9 cellular contexts compared by ENCODE assay signal in the genomic region with DNA sequence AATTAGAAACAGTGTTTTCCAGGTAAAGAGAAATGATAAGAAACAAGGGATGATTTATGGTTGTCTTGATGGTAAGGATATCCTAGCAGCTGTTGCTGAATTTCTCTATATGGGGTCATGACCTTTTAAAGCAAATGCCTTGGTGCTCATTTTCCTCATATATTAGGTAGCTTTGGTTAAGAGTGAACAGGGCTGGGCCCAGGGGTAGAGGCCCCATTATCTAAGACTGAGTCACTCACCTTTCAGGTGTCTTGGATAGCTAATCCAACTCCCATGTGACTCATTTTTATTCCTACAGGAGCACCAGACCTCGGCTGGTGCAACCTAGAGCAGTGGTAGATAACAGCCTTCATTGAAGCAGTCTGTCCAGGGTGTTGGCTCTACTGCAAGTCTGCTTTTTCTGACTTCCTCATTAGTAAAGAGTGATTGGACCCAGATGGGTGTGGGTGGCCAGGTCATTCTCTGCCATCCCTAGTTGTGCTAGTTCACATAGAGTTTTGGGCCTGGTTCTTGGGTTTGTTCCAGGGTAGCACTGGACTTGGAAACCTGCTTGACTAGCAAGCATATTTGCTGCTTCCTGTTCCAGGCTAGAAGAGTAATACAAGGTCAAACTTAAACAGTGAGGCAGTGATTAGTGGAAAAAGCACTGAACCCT. TPM values are rescaled to one million over a fixed set of nuclear protein-coding genes. Genes with fewer than 3 reads are reported as not detected.
A peak's percentile ranks its signal among the peaks of the same experiment; 100 is the strongest.
DNase-seq lines count a peak whose midpoint lies in the region; ATAC-seq, FAIRE-seq and TF ChIP-seq lines count a peak whose summit lies in the region.
"Had no signal": no experiment of that assay in that cellular context is flagged by ENCODE, and none has a peak within 500 bp of the region (broad histone marks: within the 10 kb centered on the region; RNA-seq: fewer than 3 reads in every experiment).

No MANE protein-coding gene starts in this region.

- ATAC-seq in thoracic aorta (ENCODE audit: insufficient number of reproducible peaks, low FRiP score, low read depth): no peak
- no peak for ATAC-seq in HG03039 (IDR thresholded peaks at IDR 0.05; ENCODE audit: unreplicated experiment)

- TF ChIP-seq CTCF in BE2C (IDR thresholded peaks at IDR 0.05; ENCODE audit: low read depth, low read length) (no peak), thoracic aorta (IDR thresholded peaks at IDR 0.05) (no peak)

- no peak for FAIRE-seq in frontal cortex (lab: Jason Lieb, UNC)

- H3K36me3 ChIP-seq in BE2C: peaks cover 13% of the 10 kb centered on the region
- peaks cover 51% of the 10 kb centered on the region for H3K36me3 ChIP-seq in thoracic aorta

- no peaks in the 10 kb centered on the region for H3K27me3 ChIP-seq in BE2C
- H3K27me3 ChIP-seq in layer of hippocampus (ENCODE audit: control insufficient read depth, insufficient read depth, low read length): no peaks in the 10 kb centered on the region
- H3K27me3 ChIP-seq in thoracic aorta (replicated peaks; ENCODE audit: insufficient read depth): no peaks in the 10 kb centered on the region

- no peaks in the 10 kb centered on the region for H3K9me3 ChIP-seq in BE2C
- no peaks in the 10 kb centered on the region for H3K9me3 ChIP-seq in thoracic aorta

- no peaks in the 10 kb centered on the region for H3K4me1 ChIP-seq in BE2C
- peaks cover 28 to 43% of the 10 kb centered on the region in 2 donors for H3K4me1 ChIP-seq in thoracic aorta (ENCODE audit: control insufficient read depth in 1 of 2, low read depth in 2 of 2)

- TF ChIP-seq EP300 in Ishikawa (IDR thresholded peaks at IDR 0.05; ENCODE audit: borderline replicate concordance): no peak; the same call in 1 of the 2 replicates

- DNase-seq in BE2C (peak; percentile 8), thoracic aorta (ENCODE audit: low spot score) (no peak), frontal cortex (ENCODE audit: low spot score in 2 of 2) (no peak)
- DNase-seq in activated effector memory CD4-positive, alpha-beta T cell treated with anti-CD3 and anti-CD28 coated beads, Interleukin-2, amount 50 U/mL, for 16 hours: no peak

- H3K4me3 ChIP-seq in BE2C (ENCODE audit: low read depth, low read length) (no peak overlapping the region), thoracic aorta (no peak overlapping the region)

- peak overlapping the region; percentile 7 for H3K27ac ChIP-seq in angular gyrus (ENCODE audit: low read depth, low read length)
- H3K27ac ChIP-seq in layer of hippocampus (ENCODE audit: low read depth, low read length): peak overlapping the region; percentile 13
- peak overlapping the region; percentile 38 to 42 for H3K27ac ChIP-seq in thoracic aorta

- TF ChIP-seq RAD21 in Ishikawa (IDR thresholded peaks at IDR 0.05; ENCODE audit: low read depth): no peak; the same call in 1 of the 2 replicates

TF ChIP-seq in Ishikawa, 13 proteins besides CTCF, POLR2A, EP300 and RAD21:
- TF ChIP-seq NFIC (IDR thresholded peaks at IDR 0.05): peak; percentile 55
- peak; percentile 18; the same call in 1 of the 2 replicates for TF ChIP-seq MAX (IDR thresholded peaks at IDR 0.05)
- no peak for TF ChIP-seq FOXM1 (IDR thresholded peaks at IDR 0.05; ENCODE audit: borderline replicate concordance, low read depth)
- TF ChIP-seq, protein P1, sequence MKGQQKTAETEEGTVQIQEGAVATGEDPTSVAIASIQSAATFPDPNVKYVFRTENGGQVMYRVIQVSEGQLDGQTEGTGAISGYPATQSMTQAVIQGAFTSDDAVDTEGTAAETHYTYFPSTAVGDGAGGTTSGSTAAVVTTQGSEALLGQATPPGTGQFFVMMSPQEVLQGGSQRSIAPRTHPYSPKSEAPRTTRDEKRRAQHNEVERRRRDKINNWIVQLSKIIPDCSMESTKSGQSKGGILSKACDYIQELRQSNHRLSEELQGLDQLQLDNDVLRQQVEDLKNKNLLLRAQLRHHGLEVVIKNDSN (IDR thresholded peaks at IDR 0.05): peak; percentile 46; the same call in 1 of the 2 replicates
- TF ChIP-seq EGR1 (IDR thresholded peaks at IDR 0.05): no peak
- peak; percentile 29; the same call in 1 of the 2 replicates for TF ChIP-seq TCF12 (IDR thresholded peaks at IDR 0.05; ENCODE audit: low read depth)
- TF ChIP-seq TAF1 (IDR thresholded peaks at IDR 0.05; ENCODE audit: low read depth): no peak
- TF ChIP-seq TEAD4 (IDR thresholded peaks at IDR 0.05): no peak

RNA-seq across cellular contexts. Expression of gene CTNND1, which starts 37.4 kb away (rescaled TPM):
- polyA plus RNA-seq in BE2C (2012; ENCODE audit: insufficient read depth, insufficient read length, low read depth): 39.9 TPM
- total RNA-seq in thoracic aorta (100 to 1,000 TPM in 1 of 2 donors, 10 to 100 TPM in 1; 95.3 to 119 TPM), frontal cortex (96.6 TPM)

RNA-seq across cellular contexts. Expression of gene BTBD18, which starts 47.4 kb away (rescaled TPM):
- polyA plus RNA-seq in BE2C (2012; ENCODE audit: insufficient read depth, insufficient read length, low read depth): not detected
- total RNA-seq in thoracic aorta (not detected), frontal cortex (not detected)
- total RNA-seq: glomerular endothelial cell had no signal

RNA-seq across cellular contexts. Expression of gene SELENOH, which starts 57.7 kb away (rescaled TPM):
- 58.1 TPM for polyA plus RNA-seq in BE2C (2012; ENCODE audit: insufficient read depth, insufficient read length, low read depth)
- 10 to 100 TPM; 73.9 to 78.0 TPM for total RNA-seq in thoracic aorta
- 48.9 TPM for total RNA-seq in frontal cortex
